15 cellular contexts compared by ENCODE assay signal in genomic region chr16:72609933-72610332, GRCh38.
"Had no signal": no experiment of that assay in that cellular context is flagged by ENCODE, and none has a peak within 500 bp of the region (broad histone marks: within the 10 kb centered on the region; RNA-seq: fewer than 3 reads in every experiment).

No MANE protein-coding gene starts in this region.

- H3K4me1 ChIP-seq: ascending aorta, parathyroid adenoma had no signal

- H2AFZ ChIP-seq: neural progenitor cell, parathyroid adenoma had no signal

- H3K27ac ChIP-seq: ascending aorta, heart right ventricle, neural progenitor cell, parathyroid adenoma had no signal

- H3K9me3 ChIP-seq: ascending aorta had no signal

- H3K9ac ChIP-seq: neural progenitor cell, parathyroid adenoma had no signal

- H3K36me3 ChIP-seq: ascending aorta, heart right ventricle, neural progenitor cell had no signal

- ATAC-seq: activated CD8-positive, alpha-beta memory T cell treated with anti-CD3 and anti-CD28 coated beads, Interleukin-2, amount 10 ng/mL, durations not matched to agents 7 days and 5 days; heart right ventricle; left cardiac atrium had no signal

- H3K79me2 ChIP-seq: parathyroid adenoma had no signal

- DNase-seq: activated CD4-positive, alpha-beta T cell treated with anti-CD3 and anti-CD28 coated beads, Interleukin-2, amount 50 U/mL, for 48 hours; activated CD8-positive, alpha-beta memory T cell treated with anti-CD3 and anti-CD28 coated beads, Interleukin-2, amount 10 ng/mL, durations not matched to agents 7 days and 5 days; activated naive CD4-positive, alpha-beta T cell treated with anti-CD3 and anti-CD28 coated beads, Interleukin-2, amount 10 ng/mL, durations not matched to agents 7 days and 5 days; activated T-cell treated with anti-CD3 and anti-CD28 coated beads, Interleukin-2, amount 50 U/mL, for 1 hour; endodermal cell; heart right ventricle; left cardiac atrium; stimulated activated CD4-positive, alpha-beta T cell treated with anti-CD3 and anti-CD28 coated beads, Interleukin-1b, Interleukin-23, amount 100 ng/mL, for 48 hours; T-helper 9 cell had no signal

- H3K4me3 ChIP-seq: ascending aorta, heart right ventricle, lung, neural progenitor cell had no signal

- H3K27me3 ChIP-seq: ascending aorta, heart right ventricle, neural progenitor cell had no signal

- FAIRE-seq: bronchial epithelial cell, frontal cortex had no signal

- H3K4me2 ChIP-seq: neural progenitor cell had no signal
